12 cellular contexts compared by ENCODE assay signal in the genomic region with DNA sequence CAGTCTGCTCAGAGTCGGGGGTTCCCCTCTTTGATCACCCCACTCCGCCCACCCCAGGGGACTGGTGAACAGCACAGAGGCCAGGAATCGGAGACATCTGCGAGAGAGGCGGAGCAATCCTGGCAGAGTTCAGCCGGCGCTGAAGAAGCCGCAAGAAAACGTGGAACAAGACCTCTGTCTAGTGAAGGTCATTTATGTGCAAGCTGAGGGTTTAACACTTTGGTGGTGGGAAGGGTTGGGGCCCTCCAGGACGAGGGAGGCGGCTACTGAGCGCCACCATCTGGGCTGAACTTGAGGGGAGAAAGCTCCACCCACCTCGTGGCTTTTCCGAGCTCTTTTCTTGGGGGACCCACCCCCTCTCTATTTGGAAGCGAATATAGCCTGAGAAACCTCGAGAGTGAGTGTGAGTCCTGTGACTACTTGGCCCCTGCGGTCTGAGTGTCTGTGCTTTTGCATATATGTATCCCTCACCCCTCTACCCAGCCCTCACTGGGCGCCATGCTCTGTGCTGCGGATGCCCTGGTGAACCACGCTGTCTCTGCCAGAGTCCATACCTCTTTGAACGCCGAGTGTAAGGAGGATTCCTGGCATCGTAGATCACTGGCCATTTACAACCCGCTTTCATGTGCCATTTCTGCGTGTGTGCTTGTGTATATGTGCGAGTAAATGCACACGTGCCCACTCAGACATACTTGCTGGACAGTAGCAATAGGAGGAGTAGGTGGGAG. TPM values are rescaled to one million over a fixed set of nuclear protein-coding genes. Genes with fewer than 3 reads are reported as not detected.
DNase-seq lines count a peak whose midpoint lies in the region; ATAC-seq, FAIRE-seq and TF ChIP-seq lines count a peak whose summit lies in the region.
"Had no signal": no experiment of that assay in that cellular context is flagged by ENCODE, and none has a peak within 500 bp of the region (broad histone marks: within the 10 kb centered on the region; RNA-seq: fewer than 3 reads in every experiment).

No MANE protein-coding gene starts in this region.

- POLR2A ChIA-PET in HepG2 (lab: Yijun Ruan, JAX) = interaction anchor here (1.6 kb wide), 1 partner anchor 76 kb away, joined by 5 read pairs; a partner anchor contains a TSS

- H3K4me3 ChIP-seq in HepG2 (replicated peaks in 1 of 3; ENCODE audit: insufficient read depth in 1 of 3, low read depth in 2 of 3, low read length in 3 of 3) (peak overlapping the region in 1 of 3 experiments; percentile 2; a peak in 1 of 6 replicates), right lobe of liver (no peak overlapping the region), dorsolateral prefrontal cortex (peak overlapping the region in 58 of 59 donors; percentile 7 to 68 (median 48)), mesenchymal stem cell (ENCODE audit: insufficient read depth in 1 of 2, low read depth in 1 of 2, low read length in 2 of 2) (no peak overlapping the region)

- no peak overlapping the region for H2BK5ac ChIP-seq in mesenchymal stem cell (ENCODE audit: low read depth, low read length, poor library complexity, severe bottlenecking)

- peaks cover 86% of the 10 kb centered on the region for H3K27me3 Mint-ChIP-seq in stimulated activated naive CD8-positive, alpha-beta T cell treated with anti-CD3 and anti-CD28 coated beads, Interleukin-15, Interleukin-2, amounts not matched to agents 100 ng/mL and 50 ng/mL, for 24 hours

- BruUV-seq in HepG2 (replicated peaks; lab: Mats Ljungman, UMichigan) = no TSS peak

- H3K4me3 Mint-ChIP-seq in stimulated activated naive CD8-positive, alpha-beta T cell treated with anti-CD3 and anti-CD28 coated beads, Interleukin-15, Interleukin-2, amounts not matched to agents 100 ng/mL and 50 ng/mL, for 24 hours = peak overlapping the region; percentile 48

- H3K4ac ChIP-seq in mesenchymal stem cell (ENCODE audit: low read depth in 1 of 2, low read length in 2 of 2) = no peak overlapping the region

- CTCF ChIA-PET in HepG2 (lab: Yijun Ruan, JAX; ENCODE audit: low intra/inter-chr PET ratio, low total read pairs) = no interaction called here

- DNase-seq in HepG2 (ENCODE audit: low spot score) (no peak), right lobe of liver (no peak), NCI-H69 (lab: John Stamatoyannopoulos, UW) (peak; percentile 48), dorsolateral prefrontal cortex (peak in 4 of 10 donors; percentile 14 to 53 (median 50)), mesenchymal stem cell (no peak), UCSD-AML1 (lab: John Stamatoyannopoulos, UW; ENCODE audit: unreplicated experiment) (no peak)
- DNase-seq in NK-92 treated with Interleukin-12 subunit alpha and Interleukin-12 subunit beta, amount 100 ng/mL, for 24 hours (lab: John Stamatoyannopoulos, UW) = no peak
- DNase-seq: brain microvascular endothelial cell, DND-41, left cardiac atrium had no signal

- H3K4me1 ChIP-seq in HepG2 (ENCODE audit: insufficient read depth, low read length) (peaks cover 6% of the 10 kb centered on the region; the same call in 1 of the 2 replicates), right lobe of liver (no peaks in the 10 kb centered on the region), mesenchymal stem cell (ENCODE audit: control insufficient read depth, insufficient read depth, low read depth, low read length) (peaks cover 3% of the 10 kb centered on the region)

- H4K91ac ChIP-seq in mesenchymal stem cell (ENCODE audit: low read length) = no peak overlapping the region

- no peak overlapping the region for H3K27ac Mint-ChIP-seq in stimulated activated naive CD8-positive, alpha-beta T cell treated with anti-CD3 and anti-CD28 coated beads, Interleukin-15, Interleukin-2, amounts not matched to agents 100 ng/mL and 50 ng/mL, for 24 hours

- H2BK15ac ChIP-seq in mesenchymal stem cell (ENCODE audit: low read depth, poor library complexity, severe bottlenecking) = no peak overlapping the region

- no peaks in the 10 kb centered on the region for H3K79me2 ChIP-seq in HepG2 (ENCODE audit: insufficient read depth, low read length)

- peak; percentile 35 for ATAC-seq in HepG2
- ATAC-seq in right lobe of liver = no peak
- ATAC-seq: left cardiac atrium had no signal

- intact Hi-C loops in HepG2 (cut with micrococcal nuclease; ENCODE audit: unreplicated experiment) = no loop called here
- intact Hi-C loops in right lobe of liver (cut with DNase I) = no loop called here
- intact Hi-C loops in dorsolateral prefrontal cortex (cut with DNase I) = loop anchor here in 1 of 2 donors (10.0 kb wide), 1 partner anchor 71 kb away; a partner anchor contains a TSS

- no peak for FAIRE-seq in HepG2 (lab: Jason Lieb, UNC)

- H3K27me3 ChIP-seq in HepG2 (ENCODE audit: control insufficient read depth in 1 of 2, insufficient read depth in 2 of 2, low read length in 2 of 2) = peaks cover 0 to 42% of the 10 kb centered on the region in 2 experiments; a peak in 4 of 5 replicates
- peaks cover 0 to 19% of the 10 kb centered on the region in 2 donors for H3K27me3 ChIP-seq in right lobe of liver
- H3K27me3 ChIP-seq in dorsolateral prefrontal cortex = peaks cover 0 to 70% (median 32%) of the 10 kb centered on the region in 45 donors
- H3K27me3 ChIP-seq in mesenchymal stem cell (ENCODE audit: control insufficient read depth in 1 of 2, insufficient read depth in 1 of 2, low read length in 2 of 2) = peaks cover 76 to 78% of the 10 kb centered on the region in 2 experiments

- H2BK120ac ChIP-seq in mesenchymal stem cell (ENCODE audit: low read depth, low read length) = no peak overlapping the region

- H3K36me3 Mint-ChIP-seq in stimulated activated naive CD8-positive, alpha-beta T cell treated with anti-CD3 and anti-CD28 coated beads, Interleukin-15, Interleukin-2, amounts not matched to agents 100 ng/mL and 50 ng/mL, for 24 hours (ENCODE audit: low read depth) = no peaks in the 10 kb centered on the region

- H3K9me3 ChIP-seq in HepG2 (ENCODE audit: low read length) (no peaks in the 10 kb centered on the region), right lobe of liver (no peaks in the 10 kb centered on the region), mesenchymal stem cell (ENCODE audit: control insufficient read depth, low read length) (no peaks in the 10 kb centered on the region)

- H2BK12ac ChIP-seq in mesenchymal stem cell (ENCODE audit: low read length in 2 of 2) = no peak overlapping the region

- no peak overlapping the region for H2AK5ac ChIP-seq in mesenchymal stem cell (ENCODE audit: low read length, severe bottlenecking)

- WGBS in HepG2 (ENCODE audit: low lambda C conversion rate) = 14% methylated on average over 19 of the region's 27 CpGs
- WGBS in right lobe of liver (ENCODE audit: insufficient coverage, low coverage, low lambda C conversion rate, missing lambda C conversion rate) = 6% methylated on average over 15 of the region's 27 CpGs
- 26% methylated on average over 27 of the region's 27 CpGs for WGBS in mesenchymal stem cell

- H3K23ac ChIP-seq in mesenchymal stem cell (ENCODE audit: low read length in 2 of 2) = no peak overlapping the region

- in situ Hi-C loops in HepG2 (cut with HindIII; ENCODE audit: extremely low pct_ligation_motif_present, low pct_unique_long_range_greater_than_20kb) = no loop called here

- H4K20me1 ChIP-seq in HepG2 (ENCODE audit: insufficient read depth, low read length) = no peaks in the 10 kb centered on the region

- no peak for TF ChIP-seq EP300 in HepG2 (IDR thresholded peaks at IDR 0.05; ENCODE audit: low read depth in 2 of 2, low read length in 2 of 2)
- TF ChIP-seq EP300 in HepG2 (CRISPR knock-in tag; IDR thresholded peaks at IDR 0.05; ENCODE audit: borderline replicate concordance) = no peak

- no peaks in the 10 kb centered on the region for H3K9me3 Mint-ChIP-seq in stimulated activated naive CD8-positive, alpha-beta T cell treated with anti-CD3 and anti-CD28 coated beads, Interleukin-15, Interleukin-2, amounts not matched to agents 100 ng/mL and 50 ng/mL, for 24 hours

- H3K4me1 Mint-ChIP-seq in stimulated activated naive CD8-positive, alpha-beta T cell treated with anti-CD3 and anti-CD28 coated beads, Interleukin-15, Interleukin-2, amounts not matched to agents 100 ng/mL and 50 ng/mL, for 24 hours (ENCODE audit: low read depth) = peaks cover 8% of the 10 kb centered on the region

- H3K14ac ChIP-seq in mesenchymal stem cell (ENCODE audit: low read length in 2 of 2) = no peak overlapping the region

- H3K9ac ChIP-seq in HepG2 (ENCODE audit: insufficient read depth, low read depth, low read length) = no peak overlapping the region
- H3K9ac ChIP-seq in mesenchymal stem cell (ENCODE audit: low read length) = no peak overlapping the region

- H3K27ac ChIP-seq in HepG2 (ENCODE audit: extremely low read length, insufficient read depth, low read length) (no peak overlapping the region), right lobe of liver (no peak overlapping the region), dorsolateral prefrontal cortex (no peak overlapping the region), mesenchymal stem cell (ENCODE audit: low read length, poor library complexity, severe bottlenecking) (no peak overlapping the region)
- H3K27ac ChIP-seq: brain microvascular endothelial cell had no signal

- no peak overlapping the region for H3K18ac ChIP-seq in mesenchymal stem cell (ENCODE audit: low read depth in 1 of 2, low read length in 2 of 2)

- H3K4me2 ChIP-seq in HepG2 (ENCODE audit: low read depth, low read length) (peak overlapping the region; percentile 45), mesenchymal stem cell (ENCODE audit: low read length, poor library complexity, severe bottlenecking) (no peak overlapping the region)

- H2AFZ ChIP-seq in HepG2 (ENCODE audit: low read length) = no peak overlapping the region
- H2AFZ ChIP-seq in mesenchymal stem cell (ENCODE audit: low read depth, low read length) = no peak overlapping the region

- no peaks in the 10 kb centered on the region for H3K36me3 ChIP-seq in HepG2 (replicated peaks in 1 of 2; ENCODE audit: control insufficient read depth in 1 of 2, insufficient read depth in 2 of 2, low read length in 2 of 2)
- H3K36me3 ChIP-seq in right lobe of liver = no peaks in the 10 kb centered on the region
- peaks cover 0 to 3% of the 10 kb centered on the region in 2 experiments for H3K36me3 ChIP-seq in mesenchymal stem cell (ENCODE audit: control insufficient read depth in 1 of 2, insufficient read depth in 2 of 2, low read depth in 1 of 2, low read length in 2 of 2)
- H3K36me3 ChIP-seq: brain microvascular endothelial cell had no signal

- H3K79me1 ChIP-seq in mesenchymal stem cell (replicated peaks; ENCODE audit: low read length, poor library complexity, severe bottlenecking) = no peaks in the 10 kb centered on the region

- TF ChIP-seq POLR2A in HepG2 (IDR thresholded peaks at IDR 0.05; ENCODE audit: insufficient read depth in 1 of 2, low read depth in 2 of 2, low read length in 2 of 2) (no peak), right lobe of liver (IDR thresholded peaks at IDR 0.05) (no peak)

- TF ChIP-seq CTCF in HepG2 (CRISPR knock-in tag; IDR thresholded peaks at IDR 0.05) (peak; percentile 52), right lobe of liver (IDR thresholded peaks at IDR 0.05) (no peak), dorsolateral prefrontal cortex (IDR thresholded peaks at IDR 0.05 in 54 of 56, conservative IDR thresholded peaks at IDR 0.05 in 2 of 56; ENCODE audit: low read depth in 1 of 56, partially characterized antibody in 56 of 56) (peak in 44 of 56 donors; percentile 15 to 56 (median 33))

- TF ChIP-seq RAD21 in HepG2 (CRISPR knock-in tag; IDR thresholded peaks at IDR 0.05) = no peak

- H4K8ac ChIP-seq in mesenchymal stem cell (ENCODE audit: low read length) = no peak overlapping the region

RNA-seq across cellular contexts. Expression of a gene that starts 1.2 kb away (rescaled TPM):
- 0.08 and 0.58 TPM in 2 replicates for total RNA-seq in HepG2 (2016; rRNA removed; fragmentation: Illumina TruSeq; extraction: Trizol)
- 0.10 TPM in 1 of 2 replicates, not detected in the other for total RNA-seq in HepG2 (2016; cell fraction: cytosol; rRNA removed; fragmentation: Illumina TruSeq; extraction: Trizol; ENCODE audit: low read depth)
- total RNA-seq in HepG2 (2016; cell fraction: insoluble cytoplasmic fraction; rRNA removed; fragmentation: Illumina TruSeq; extraction: Trizol) = 0.17 and 0.19 TPM in 2 replicates
- total RNA-seq in HepG2 (2016; cell fraction: membrane; rRNA removed; fragmentation: Illumina TruSeq; extraction: Trizol) = 0.10 and 0.15 TPM in 2 replicates
- 0.25 and 0.40 TPM in 2 replicates for total RNA-seq in HepG2 (2016; cell fraction: nucleus; rRNA removed; fragmentation: Illumina TruSeq; extraction: Trizol)
- polyA plus RNA-seq in HepG2 (2011; rRNA removed) = 0.11 and 0.29 TPM in 2 replicates
- polyA plus RNA-seq in HepG2 (2011; cell fraction: cytosol; rRNA removed) = 0.08 and 0.09 TPM in 2 replicates
- polyA plus RNA-seq in HepG2 (2011; cell fraction: nucleus; rRNA removed) = 1.4 and 2.3 TPM in 2 replicates
- 0.09 and 0.15 TPM in 2 replicates for polyA plus RNA-seq in HepG2 (2012)
- polyA plus RNA-seq in HepG2 (2016; cell fraction: cytosol; fragmentation: Illumina TruSeq; extraction: Trizol; ENCODE audit: low read depth) = 0.01 TPM in 1 of 2 replicates, not detected in the other
- 0.08 TPM in 1 of 2 replicates, not detected in the other for polyA plus RNA-seq in HepG2 (2016; cell fraction: insoluble cytoplasmic fraction; fragmentation: Illumina TruSeq; extraction: Trizol; ENCODE audit: low read depth)
- polyA plus RNA-seq in HepG2 (2016; cell fraction: membrane; fragmentation: Illumina TruSeq; extraction: Trizol; ENCODE audit: low read depth) = 0.12 TPM in 1 of 2 replicates, not detected in the other
- 0.40 and 0.52 TPM in 2 replicates for polyA plus RNA-seq in HepG2 (2016; cell fraction: nucleus; fragmentation: Illumina TruSeq; extraction: Trizol; ENCODE audit: insufficient read depth, low read depth)
- 0.08 and 0.63 TPM in 2 replicates for polyA minus RNA-seq in HepG2 (2011; rRNA and poly(A)+ RNA removed; ENCODE audit: low replicate concordance)
- polyA minus RNA-seq in HepG2 (2011; cell fraction: cytosol; rRNA and poly(A)+ RNA removed) = not detected in 2 replicates
- polyA minus RNA-seq in HepG2 (2011; cell fraction: nucleus; rRNA and poly(A)+ RNA removed) = 0.26 TPM in 1 of 2 replicates, not detected in the other
- total RNA-seq in right lobe of liver = under 1 TPM in 2 of 6 experiments, not detected in 4; 0.07 to 0.16 TPM
- total RNA-seq in dorsolateral prefrontal cortex = 10 to 100 TPM; 10.7 to 38.2 (median 23.4) TPM
- not detected for polyA plus RNA-seq in mesenchymal stem cell (2013, experiment 1 of 2)
- under 0.01 TPM for polyA plus RNA-seq in mesenchymal stem cell (2013, experiment 2 of 2)
- total RNA-seq: RPMI7951 had no signal

RNA-seq across cellular contexts. Expression of a gene that starts 27.5 kb away (rescaled TPM):
- total RNA-seq in HepG2 (2016; rRNA removed; fragmentation: Illumina TruSeq; extraction: Trizol) (16.8 and 26.4 TPM in 2 replicates), right lobe of liver (1 to 10 TPM; 3.2 to 9.4 (median 5.4) TPM), dorsolateral prefrontal cortex (10 to 100 TPM; 10.6 to 32.4 (median 23.2) TPM)
- 16.6 and 17.3 TPM in 2 replicates for total RNA-seq in HepG2 (2016; cell fraction: cytosol; rRNA removed; fragmentation: Illumina TruSeq; extraction: Trizol; ENCODE audit: low read depth)
- total RNA-seq in HepG2 (2016; cell fraction: insoluble cytoplasmic fraction; rRNA removed; fragmentation: Illumina TruSeq; extraction: Trizol) = 18.0 and 24.7 TPM in 2 replicates
- total RNA-seq in HepG2 (2016; cell fraction: membrane; rRNA removed; fragmentation: Illumina TruSeq; extraction: Trizol) = 32.4 and 35.8 TPM in 2 replicates
- total RNA-seq in HepG2 (2016; cell fraction: nucleus; rRNA removed; fragmentation: Illumina TruSeq; extraction: Trizol) = 19.1 and 23.7 TPM in 2 replicates
- 20.8 and 24.2 TPM in 2 replicates for polyA plus RNA-seq in HepG2 (2011; rRNA removed)
- polyA plus RNA-seq in HepG2 (2011; cell fraction: cytosol; rRNA removed) = 19.9 and 21.2 TPM in 2 replicates
- polyA plus RNA-seq in HepG2 (2011; cell fraction: nucleus; rRNA removed) = 9.7 and 13.0 TPM in 2 replicates
- polyA plus RNA-seq in HepG2 (2012) = 15.7 and 16.4 TPM in 2 replicates
- 22.1 and 26.7 TPM in 2 replicates for polyA plus RNA-seq in HepG2 (2016; cell fraction: cytosol; fragmentation: Illumina TruSeq; extraction: Trizol; ENCODE audit: low read depth)
- 26.1 and 27.7 TPM in 2 replicates for polyA plus RNA-seq in HepG2 (2016; cell fraction: insoluble cytoplasmic fraction; fragmentation: Illumina TruSeq; extraction: Trizol; ENCODE audit: low read depth)
- polyA plus RNA-seq in HepG2 (2016; cell fraction: membrane; fragmentation: Illumina TruSeq; extraction: Trizol; ENCODE audit: low read depth) = 36.8 and 37.5 TPM in 2 replicates
- 36.1 and 42.1 TPM in 2 replicates for polyA plus RNA-seq in HepG2 (2016; cell fraction: nucleus; fragmentation: Illumina TruSeq; extraction: Trizol; ENCODE audit: insufficient read depth, low read depth)
- 38.3 and 73.7 TPM in 2 replicates for polyA minus RNA-seq in HepG2 (2011; rRNA and poly(A)+ RNA removed; ENCODE audit: low replicate concordance)
- 15.2 and 17.4 TPM in 2 replicates for polyA minus RNA-seq in HepG2 (2011; cell fraction: cytosol; rRNA and poly(A)+ RNA removed)
- 6.0 and 8.9 TPM in 2 replicates for polyA minus RNA-seq in HepG2 (2011; cell fraction: nucleus; rRNA and poly(A)+ RNA removed)
- 0.32 TPM for polyA plus RNA-seq in mesenchymal stem cell (2013, experiment 1 of 2)
- 0.33 TPM for polyA plus RNA-seq in mesenchymal stem cell (2013, experiment 2 of 2)

RNA-seq across cellular contexts. Expression of a gene that starts 41.5 kb away (rescaled TPM):
- total RNA-seq in HepG2 (2016; rRNA removed; fragmentation: Illumina TruSeq; extraction: Trizol) (31.3 and 40.6 TPM in 2 replicates), right lobe of liver (10 to 100 TPM; 23.0 to 61.7 (median 27.9) TPM), dorsolateral prefrontal cortex (100 to 1,000 TPM in 3 of 120 experiments, 10 to 100 TPM in 117; 49.0 to 111 (median 68.1) TPM)
- total RNA-seq in HepG2 (2016; cell fraction: cytosol; rRNA removed; fragmentation: Illumina TruSeq; extraction: Trizol; ENCODE audit: low read depth) = 37.4 and 51.2 TPM in 2 replicates
- 33.4 and 38.2 TPM in 2 replicates for total RNA-seq in HepG2 (2016; cell fraction: insoluble cytoplasmic fraction; rRNA removed; fragmentation: Illumina TruSeq; extraction: Trizol)
- total RNA-seq in HepG2 (2016; cell fraction: membrane; rRNA removed; fragmentation: Illumina TruSeq; extraction: Trizol) = 37.7 and 50.5 TPM in 2 replicates
- total RNA-seq in HepG2 (2016; cell fraction: nucleus; rRNA removed; fragmentation: Illumina TruSeq; extraction: Trizol) = 16.9 and 21.8 TPM in 2 replicates
- 18.7 and 25.1 TPM in 2 replicates for polyA plus RNA-seq in HepG2 (2011; rRNA removed)
- 20.0 and 25.3 TPM in 2 replicates for polyA plus RNA-seq in HepG2 (2011; cell fraction: cytosol; rRNA removed)
- 28.5 and 29.9 TPM in 2 replicates for polyA plus RNA-seq in HepG2 (2011; cell fraction: nucleus; rRNA removed)
- 7.0 and 10.9 TPM in 2 replicates for polyA plus RNA-seq in HepG2 (2012)
- 48.7 and 56.2 TPM in 2 replicates for polyA plus RNA-seq in HepG2 (2016; cell fraction: cytosol; fragmentation: Illumina TruSeq; extraction: Trizol; ENCODE audit: low read depth)
- 31.4 and 33.0 TPM in 2 replicates for polyA plus RNA-seq in HepG2 (2016; cell fraction: insoluble cytoplasmic fraction; fragmentation: Illumina TruSeq; extraction: Trizol; ENCODE audit: low read depth)
- polyA plus RNA-seq in HepG2 (2016; cell fraction: membrane; fragmentation: Illumina TruSeq; extraction: Trizol; ENCODE audit: low read depth) = 37.2 and 37.9 TPM in 2 replicates
- 32.9 and 35.0 TPM in 2 replicates for polyA plus RNA-seq in HepG2 (2016; cell fraction: nucleus; fragmentation: Illumina TruSeq; extraction: Trizol; ENCODE audit: insufficient read depth, low read depth)
- 8.2 and 11.5 TPM in 2 replicates for polyA minus RNA-seq in HepG2 (2011; rRNA and poly(A)+ RNA removed; ENCODE audit: low replicate concordance)
- polyA minus RNA-seq in HepG2 (2011; cell fraction: cytosol; rRNA and poly(A)+ RNA removed) = 9.6 TPM in 2 replicates
- 6.6 and 7.0 TPM in 2 replicates for polyA minus RNA-seq in HepG2 (2011; cell fraction: nucleus; rRNA and poly(A)+ RNA removed)
- 60.3 TPM for polyA plus RNA-seq in mesenchymal stem cell (2013, experiment 1 of 2)
- polyA plus RNA-seq in mesenchymal stem cell (2013, experiment 2 of 2) = 61.7 TPM

RNA-seq across cellular contexts. Expression of a gene that starts 41.9 kb away (rescaled TPM):
- total RNA-seq in HepG2 (2016; rRNA removed; fragmentation: Illumina TruSeq; extraction: Trizol) = 29.2 and 31.8 TPM in 2 replicates
- total RNA-seq in HepG2 (2016; cell fraction: cytosol; rRNA removed; fragmentation: Illumina TruSeq; extraction: Trizol; ENCODE audit: low read depth) = 7.1 and 8.4 TPM in 2 replicates
- 29.8 and 34.9 TPM in 2 replicates for total RNA-seq in HepG2 (2016; cell fraction: insoluble cytoplasmic fraction; rRNA removed; fragmentation: Illumina TruSeq; extraction: Trizol)
- 18.8 and 18.9 TPM in 2 replicates for total RNA-seq in HepG2 (2016; cell fraction: membrane; rRNA removed; fragmentation: Illumina TruSeq; extraction: Trizol)
- 15.6 and 16.7 TPM in 2 replicates for total RNA-seq in HepG2 (2016; cell fraction: nucleus; rRNA removed; fragmentation: Illumina TruSeq; extraction: Trizol)
- polyA plus RNA-seq in HepG2 (2011; rRNA removed) = 25.4 and 27.5 TPM in 2 replicates
- polyA plus RNA-seq in HepG2 (2011; cell fraction: cytosol; rRNA removed) = 25.6 and 26.2 TPM in 2 replicates
- polyA plus RNA-seq in HepG2 (2011; cell fraction: nucleus; rRNA removed) = 8.3 and 10.1 TPM in 2 replicates
- 17.1 and 21.1 TPM in 2 replicates for polyA plus RNA-seq in HepG2 (2012)
- polyA plus RNA-seq in HepG2 (2016; cell fraction: cytosol; fragmentation: Illumina TruSeq; extraction: Trizol; ENCODE audit: low read depth) = 5.9 and 6.1 TPM in 2 replicates
- 27.0 and 29.5 TPM in 2 replicates for polyA plus RNA-seq in HepG2 (2016; cell fraction: insoluble cytoplasmic fraction; fragmentation: Illumina TruSeq; extraction: Trizol; ENCODE audit: low read depth)
- 11.3 and 12.8 TPM in 2 replicates for polyA plus RNA-seq in HepG2 (2016; cell fraction: membrane; fragmentation: Illumina TruSeq; extraction: Trizol; ENCODE audit: low read depth)
- polyA plus RNA-seq in HepG2 (2016; cell fraction: nucleus; fragmentation: Illumina TruSeq; extraction: Trizol; ENCODE audit: insufficient read depth, low read depth) = 22.9 and 23.8 TPM in 2 replicates
- 25.1 and 31.1 TPM in 2 replicates for polyA minus RNA-seq in HepG2 (2011; rRNA and poly(A)+ RNA removed; ENCODE audit: low replicate concordance)
- 9.3 and 10.2 TPM in 2 replicates for polyA minus RNA-seq in HepG2 (2011; cell fraction: cytosol; rRNA and poly(A)+ RNA removed)
- polyA minus RNA-seq in HepG2 (2011; cell fraction: nucleus; rRNA and poly(A)+ RNA removed) = 9.0 and 9.7 TPM in 2 replicates
- 10 to 100 TPM in 2 of 6 experiments, 1 to 10 TPM in 4; 4.4 to 18.3 (median 6.4) TPM for total RNA-seq in right lobe of liver
- total RNA-seq in dorsolateral prefrontal cortex = 10 to 100 TPM in 67 of 120 experiments, 1 to 10 TPM in 53; 6.0 to 15.3 (median 10.2) TPM
- polyA plus RNA-seq in mesenchymal stem cell (2013, experiment 1 of 2) = 10.6 TPM
- polyA plus RNA-seq in mesenchymal stem cell (2013, experiment 2 of 2) = 10.4 TPM

Comparison
In these comparisons a context has a peak if more than half of its experiments do, and no peak if none do; other contexts are left out.
1. CTCF ChIP-seq: peak in HepG2 (single experiment) and dorsolateral prefrontal cortex (44 of 56); none in right lobe of liver (0 of 4).
2. H3K4me3 ChIP-seq: peak in dorsolateral prefrontal cortex (58 of 59); none in right lobe of liver (0 of 3) and mesenchymal stem cell (0 of 2).
3. RNA of a gene that starts 1.2 kb away (total RNA-seq): 10.7 to 38.2 TPM in dorsolateral prefrontal cortex; 0.08 to 0.58 TPM in HepG2 and 0.07 to 0.16 TPM in right lobe of liver; every median in the first group is over 4 times any median in the second.